In the genomic region with DNA sequence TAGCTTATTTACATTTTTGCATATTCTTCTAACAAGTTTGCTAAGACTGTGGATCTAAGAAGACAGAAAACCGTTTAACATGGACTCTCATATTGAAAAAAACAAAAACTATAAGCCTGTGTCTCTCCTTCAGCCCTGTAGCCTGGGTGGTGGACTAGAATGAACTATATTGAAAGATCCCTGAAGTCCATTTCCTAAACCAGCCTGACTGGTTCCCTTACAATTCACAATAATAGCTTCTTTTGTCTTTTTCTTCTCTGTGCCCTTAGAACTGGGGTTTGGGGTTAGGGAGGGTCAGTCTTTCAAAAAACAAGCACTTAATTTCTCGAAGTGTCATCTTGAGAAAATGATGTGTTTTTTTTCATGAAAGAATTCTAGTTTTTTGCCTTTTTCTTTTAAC, we compare ENCODE assay signal across 1 cellular context.
TF ChIP-seq lines count a peak whose summit lies in the region.

No MANE protein-coding gene starts in this region.

TF ChIP-seq in GM23338, 12 proteins besides CTCF, POLR2A, EP300 and RAD21 (continued from another document):
- TF ChIP-seq, protein P1, sequence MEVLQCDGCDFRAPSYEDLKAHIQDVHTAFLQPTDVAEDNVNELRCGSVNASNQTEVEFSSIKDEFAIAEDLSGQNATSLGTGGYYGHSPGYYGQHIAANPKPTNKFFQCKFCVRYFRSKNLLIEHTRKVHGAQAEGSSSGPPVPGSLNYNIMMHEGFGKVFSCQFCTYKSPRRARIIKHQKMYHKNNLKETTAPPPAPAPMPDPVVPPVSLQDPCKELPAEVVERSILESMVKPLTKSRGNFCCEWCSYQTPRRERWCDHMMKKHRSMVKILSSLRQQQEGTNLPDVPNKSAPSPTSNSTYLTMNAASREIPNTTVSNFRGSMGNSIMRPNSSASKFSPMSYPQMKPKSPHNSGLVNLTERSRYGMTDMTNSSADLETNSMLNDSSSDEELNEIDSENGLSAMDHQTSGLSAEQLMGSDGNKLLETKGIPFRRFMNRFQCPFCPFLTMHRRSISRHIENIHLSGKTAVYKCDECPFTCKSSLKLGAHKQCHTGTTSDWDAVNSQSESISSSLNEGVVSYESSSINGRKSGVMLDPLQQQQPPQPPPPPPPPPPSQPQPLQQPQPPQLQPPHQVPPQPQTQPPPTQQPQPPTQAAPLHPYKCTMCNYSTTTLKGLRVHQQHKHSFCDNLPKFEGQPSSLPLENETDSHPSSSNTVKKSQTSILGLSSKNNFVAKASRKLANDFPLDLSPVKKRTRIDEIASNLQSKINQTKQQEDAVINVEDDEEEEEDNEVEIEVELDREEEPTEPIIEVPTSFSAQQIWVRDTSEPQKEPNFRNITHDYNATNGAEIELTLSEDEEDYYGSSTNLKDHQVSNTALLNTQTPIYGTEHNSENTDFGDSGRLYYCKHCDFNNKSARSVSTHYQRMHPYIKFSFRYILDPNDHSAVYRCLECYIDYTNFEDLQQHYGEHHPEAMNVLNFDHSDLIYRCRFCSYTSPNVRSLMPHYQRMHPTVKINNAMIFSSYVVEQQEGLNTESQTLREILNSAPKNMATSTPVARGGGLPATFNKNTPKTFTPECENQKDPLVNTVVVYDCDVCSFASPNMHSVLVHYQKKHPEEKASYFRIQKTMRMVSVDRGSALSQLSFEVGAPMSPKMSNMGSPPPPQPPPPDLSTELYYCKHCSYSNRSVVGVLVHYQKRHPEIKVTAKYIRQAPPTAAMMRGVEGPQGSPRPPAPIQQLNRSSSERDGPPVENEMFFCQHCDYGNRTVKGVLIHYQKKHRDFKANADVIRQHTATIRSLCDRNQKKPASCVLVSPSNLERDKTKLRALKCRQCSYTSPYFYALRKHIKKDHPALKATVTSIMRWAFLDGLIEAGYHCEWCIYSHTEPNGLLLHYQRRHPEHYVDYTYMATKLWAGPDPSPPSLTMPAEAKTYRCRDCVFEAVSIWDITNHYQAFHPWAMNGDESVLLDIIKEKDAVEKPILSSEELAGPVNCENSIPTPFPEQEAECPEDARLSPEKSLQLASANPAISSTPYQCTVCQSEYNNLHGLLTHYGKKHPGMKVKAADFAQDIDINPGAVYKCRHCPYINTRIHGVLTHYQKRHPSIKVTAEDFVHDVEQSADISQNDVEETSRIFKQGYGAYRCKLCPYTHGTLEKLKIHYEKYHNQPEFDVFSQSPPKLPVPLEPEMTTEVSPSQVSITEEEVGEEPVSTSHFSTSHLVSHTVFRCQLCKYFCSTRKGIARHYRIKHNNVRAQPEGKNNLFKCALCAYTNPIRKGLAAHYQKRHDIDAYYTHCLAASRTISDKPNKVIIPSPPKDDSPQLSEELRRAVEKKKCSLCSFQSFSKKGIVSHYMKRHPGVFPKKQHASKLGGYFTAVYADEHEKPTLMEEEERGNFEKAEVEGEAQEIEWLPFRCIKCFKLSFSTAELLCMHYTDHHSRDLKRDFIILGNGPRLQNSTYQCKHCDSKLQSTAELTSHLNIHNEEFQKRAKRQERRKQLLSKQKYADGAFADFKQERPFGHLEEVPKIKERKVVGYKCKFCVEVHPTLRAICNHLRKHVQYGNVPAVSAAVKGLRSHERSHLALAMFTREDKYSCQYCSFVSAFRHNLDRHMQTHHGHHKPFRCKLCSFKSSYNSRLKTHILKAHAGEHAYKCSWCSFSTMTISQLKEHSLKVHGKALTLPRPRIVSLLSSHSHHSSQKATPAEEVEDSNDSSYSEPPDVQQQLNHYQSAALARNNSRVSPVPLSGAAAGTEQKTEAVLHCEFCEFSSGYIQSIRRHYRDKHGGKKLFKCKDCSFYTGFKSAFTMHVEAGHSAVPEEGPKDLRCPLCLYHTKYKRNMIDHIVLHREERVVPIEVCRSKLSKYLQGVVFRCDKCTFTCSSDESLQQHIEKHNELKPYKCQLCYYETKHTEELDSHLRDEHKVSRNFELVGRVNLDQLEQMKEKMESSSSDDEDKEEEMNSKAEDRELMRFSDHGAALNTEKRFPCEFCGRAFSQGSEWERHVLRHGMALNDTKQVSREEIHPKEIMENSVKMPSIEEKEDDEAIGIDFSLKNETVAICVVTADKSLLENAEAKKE (CRISPR knock-in tag; IDR thresholded peaks at IDR 0.05): no peak
- TF ChIP-seq ZNF114 (CRISPR knock-in tag; IDR thresholded peaks at IDR 0.05): no peak
- TF ChIP-seq, protein P2, sequence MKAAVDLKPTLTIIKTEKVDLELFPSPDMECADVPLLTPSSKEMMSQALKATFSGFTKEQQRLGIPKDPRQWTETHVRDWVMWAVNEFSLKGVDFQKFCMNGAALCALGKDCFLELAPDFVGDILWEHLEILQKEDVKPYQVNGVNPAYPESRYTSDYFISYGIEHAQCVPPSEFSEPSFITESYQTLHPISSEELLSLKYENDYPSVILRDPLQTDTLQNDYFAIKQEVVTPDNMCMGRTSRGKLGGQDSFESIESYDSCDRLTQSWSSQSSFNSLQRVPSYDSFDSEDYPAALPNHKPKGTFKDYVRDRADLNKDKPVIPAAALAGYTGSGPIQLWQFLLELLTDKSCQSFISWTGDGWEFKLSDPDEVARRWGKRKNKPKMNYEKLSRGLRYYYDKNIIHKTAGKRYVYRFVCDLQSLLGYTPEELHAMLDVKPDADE (IDR thresholded peaks at IDR 0.05): no peak
- TF ChIP-seq EZH2phosphoT487 (IDR thresholded peaks at IDR 0.05; ENCODE audit: unreplicated experiment): no peak
- no peak for TF ChIP-seq EZH2 (IDR thresholded peaks at IDR 0.05; ENCODE audit: low read depth, unreplicated experiment)
- TF ChIP-seq POLR2AphosphoS5 (IDR thresholded peaks at IDR 0.05; ENCODE audit: low read depth): no peak
